ENCODE assay signal across 8 cellular contexts in genomic region chr12:101280006-101280505, GRCh38. TPM values are rescaled to one million over a fixed set of nuclear protein-coding genes. Genes with fewer than 3 reads are reported as not detected.
DNase-seq lines count a peak whose midpoint lies in the region; ATAC-seq and TF ChIP-seq lines count a peak whose summit lies in the region.

Gene UTP20 (plus strand): TSS chr12:101280105. CDS start chr12:101280283, 178 bp downstream.

- peak within 1 kb of the TSS; percentile 80 for H3K4me3 ChIP-seq in GM06990 (replicated peaks; ENCODE audit: low read depth, low read length)
- peak within 1 kb of the TSS; percentile 90 for H3K4me3 ChIP-seq in HFF-Myc (replicated peaks; ENCODE audit: low read depth, low read length)
- H3K4me3 ChIP-seq in gastroesophageal sphincter = peak within 1 kb of the TSS; percentile 80 to 87

- H3K27ac ChIP-seq in gastroesophageal sphincter = peak within 1 kb of the TSS in 2 of 4 donors; percentile 42 to 60
- peak within 1 kb of the TSS; percentile 36 for H3K27ac ChIP-seq in substantia nigra (ENCODE audit: low read depth, low read length, poor library complexity, severe bottlenecking)

- no peak for TF ChIP-seq CTCF in GM06990 (IDR thresholded peaks at IDR 0.05; ENCODE audit: insufficient read depth, low read length, poor library complexity, severe bottlenecking)
- TF ChIP-seq CTCF in HFF-Myc (IDR thresholded peaks at IDR 0.05; ENCODE audit: low read depth, low read length, missing control alignments) = no peak
- TF ChIP-seq CTCF in gastroesophageal sphincter (IDR thresholded peaks at IDR 0.05) = peak in 1 of 4 experiments; percentile 3

- WGBS in gastroesophageal sphincter (ENCODE audit: low coverage in 1 of 2), 2 donors = 0 to 1% methylated on average over 6 to 11 of the region's 34 CpGs

- H3K4me1 ChIP-seq in gastroesophageal sphincter = peaks cover 3 to 16% (median 4%) of the 10 kb centered on the region in 3 donors

- H3K9me3 ChIP-seq in gastroesophageal sphincter = no peaks in the 10 kb centered on the region

- TF ChIP-seq EP300 in gastroesophageal sphincter (IDR thresholded peaks at IDR 0.05) = no peak

- DNase-seq in GM06990 (ENCODE audit: extremely low read depth, insufficient read length) (peak; percentile 90), HFF-Myc (ENCODE audit: extremely low read depth, low read depth) (peak; percentile 61), MV-4-11 (lab: John Stamatoyannopoulos, UW) (peak; percentile 80), SK-N-DZ (ENCODE audit: low spot score) (peak; percentile 89), non-pigmented ciliary epithelial cell (ENCODE audit: low read depth) (peak; percentile 59), substantia nigra (lab: John Stamatoyannopoulos, UW) (peak; percentile 33 to 96 (median 89))
- DNase-seq in activated naive CD4-positive, alpha-beta T cell treated with Interleukin-2 at 50 U/mL for 16 hours = peak; percentile 93

- no peaks in the 10 kb centered on the region; the same call in 1 of the 2 replicates for H3K36me3 ChIP-seq in GM06990 (ENCODE audit: control insufficient read depth, insufficient read depth, low read length)
- H3K36me3 ChIP-seq in gastroesophageal sphincter = peaks cover 0 to 26% of the 10 kb centered on the region in 2 donors

- ATAC-seq in gastroesophageal sphincter = peak; percentile 100

- H3K27me3 ChIP-seq in GM06990 (replicated peaks; ENCODE audit: control insufficient read depth, insufficient read depth, low read length) (no peaks in the 10 kb centered on the region), gastroesophageal sphincter (no peaks in the 10 kb centered on the region)

- no peak for TF ChIP-seq POLR2A in gastroesophageal sphincter (IDR thresholded peaks at IDR 0.05)

RNA-seq across cellular contexts. Expression of gene UTP20, which starts in this region (rescaled TPM):
- polyA plus RNA-seq in SK-N-DZ (2014; cell fraction: cytosol; rRNA removed) = 15.9 and 21.0 TPM in 2 replicates
- polyA plus RNA-seq in SK-N-DZ (2014; cell fraction: nucleus; rRNA removed) = 10.5 and 12.8 TPM in 2 replicates
- 10 to 100 TPM in 3 of 4 donors, 1 to 10 TPM in 1; 9.4 to 12.5 (median 11.8) TPM for total RNA-seq in gastroesophageal sphincter
